In the genomic region with DNA sequence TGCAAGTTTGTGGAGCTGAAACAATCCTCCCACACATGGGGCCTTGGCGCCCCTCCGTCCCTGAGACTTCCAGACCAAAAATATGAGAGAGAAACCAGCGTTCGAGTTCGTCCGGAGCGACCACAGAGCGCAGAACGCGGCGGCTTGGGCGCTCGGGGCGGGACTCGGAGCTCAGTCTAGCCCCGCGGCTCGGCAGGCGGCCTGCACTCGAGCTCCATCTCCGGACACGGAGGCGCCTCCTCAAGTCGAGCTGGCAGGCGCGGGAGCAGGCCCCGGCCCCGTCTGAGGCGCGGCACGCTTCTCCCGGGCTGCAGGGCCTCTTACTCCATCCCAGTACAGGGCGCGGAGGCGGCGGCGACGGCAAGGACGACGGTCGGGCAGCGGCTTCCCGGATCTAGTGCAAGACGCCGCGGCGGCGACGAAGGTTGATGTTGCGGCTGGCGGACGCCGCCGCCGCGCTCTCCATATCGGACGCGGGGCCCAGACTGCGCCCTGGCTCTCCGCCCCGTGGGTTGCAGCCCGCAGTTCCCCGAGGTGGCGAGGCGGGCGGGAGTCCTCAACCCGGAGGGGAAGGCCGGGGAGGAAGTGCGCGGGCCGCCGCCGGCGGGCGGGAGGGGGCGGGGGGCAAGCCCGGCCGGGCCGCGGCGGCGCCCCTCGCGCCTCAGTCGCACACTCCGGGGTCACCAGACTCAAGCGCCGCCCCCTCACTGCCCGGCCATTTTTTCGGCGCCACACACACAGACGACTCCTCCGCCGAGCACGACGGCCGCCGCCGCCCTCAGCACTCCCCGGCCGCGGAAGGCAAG, we compare ENCODE assay signal across 8 cellular contexts. TPM values are rescaled to one million over a fixed set of nuclear protein-coding genes. Genes with fewer than 3 reads are reported as not detected.
DNase-seq lines count a peak whose midpoint lies in the region; ATAC-seq and TF ChIP-seq lines count a peak whose summit lies in the region.

No MANE protein-coding gene starts in this region.

- peaks cover 28% of the 10 kb centered on the region for H3K4me1 ChIP-seq in HUES48 (ENCODE audit: control insufficient read depth, insufficient read depth, low read length)
- peaks cover 2% of the 10 kb centered on the region for H3K4me1 ChIP-seq in urinary bladder (ENCODE audit: insufficient read depth)

- TF ChIP-seq CTCF in RWPE1 (conservative IDR thresholded peaks at IDR 0.05; ENCODE audit: low read depth) = no peak

- peak; percentile 84 for DNase-seq in Daoy (ENCODE audit: low read depth)
- peak; percentile 51 for DNase-seq in RWPE1 (ENCODE audit: low spot score)
- peak; percentile 85 for DNase-seq in left cardiac atrium
- DNase-seq in posterior vena cava (ENCODE audit: low spot score) = peak; percentile 95

- ATAC-seq in GM21367 (IDR thresholded peaks at IDR 0.05; ENCODE audit: unreplicated experiment) = peak; percentile 32
- peak; percentile 62 to 73 for ATAC-seq in left cardiac atrium

- WGBS in adipose tissue, 3 donors = 0 to 1% (median 0%) methylated on average over 84 to 103 of the region's 103 CpGs
- under 1% methylated on average over 103 of the region's 103 CpGs for WGBS in urinary bladder

- peak overlapping the region; percentile 97 for H3K27ac ChIP-seq in HUES48 (ENCODE audit: low read depth, low read length)
- peak overlapping the region; percentile 100 for H3K27ac ChIP-seq in RWPE1
- peak overlapping the region; percentile 95 for H3K27ac ChIP-seq in adipose tissue (ENCODE audit: low read depth, low read length)
- peak overlapping the region; percentile 99 for H3K27ac ChIP-seq in urinary bladder (ENCODE audit: low read depth)

- H3K27me3 ChIP-seq in HUES48 (ENCODE audit: control insufficient read depth, insufficient read depth, low read length) = no peaks in the 10 kb centered on the region

- POLR2A ChIA-PET in RWPE1 (lab: Yijun Ruan, JAX; ENCODE audit: low non-redundant PET) = interaction anchor here (0.6 to 1.5 kb wide), 3 partner anchors 56 to 1667 kb away, joined by 5 to 7 read pairs (median 6); partner anchors contain the start of gene STAG1

- intact Hi-C loops in left cardiac atrium (cut with DNase I) (loop anchor here in 1 of 2 donors (1.0 to 10.0 kb wide), 3 partner anchors 51 to 113 kb away; partner anchors contain the start of gene PCCB), posterior vena cava (cut with DNase I) (loop anchor here (5.0 to 10.0 kb wide), 2 partner anchors 49 to 557 kb away; partner anchors contain the start of gene STAG1 (in 1 of the 2))

- H3K4me3 ChIP-seq in HUES48 (ENCODE audit: low read depth, low read length) (peak overlapping the region; percentile 81), urinary bladder (ENCODE audit: low read depth, low read length) (peak overlapping the region; percentile 65)

- CTCF ChIA-PET in RWPE1 (lab: Yijun Ruan, JAX) = interaction anchor here (0.5 to 0.6 kb wide), 2 partner anchors 28 to 163 kb away, joined by 3 to 5 read pairs; no protein-coding TSS in a partner anchor

- H3K36me3 ChIP-seq in HUES48 (ENCODE audit: control insufficient read depth, insufficient read depth, low read length) = no peaks in the 10 kb centered on the region
- H3K36me3 ChIP-seq in urinary bladder (ENCODE audit: insufficient read depth) = no peaks in the 10 kb centered on the region

- peak overlapping the region; percentile 94 for H3K9ac ChIP-seq in HUES48 (ENCODE audit: low read depth, low read length)

- no peaks in the 10 kb centered on the region; the same call in 1 of the 2 replicates for H3K9me3 ChIP-seq in HUES48 (ENCODE audit: control insufficient read depth, insufficient read depth, low read length)

RNA-seq across cellular contexts. Expression of gene MSL2, which starts 0.7 kb away (rescaled TPM):
- 5.1 and 24.9 TPM in 2 replicates for total RNA-seq in Daoy (2014; rRNA removed; shearing (Covaris generic))
- polyA plus RNA-seq in adipose tissue (1 to 10 TPM; 4.2 to 7.2 (median 6.5) TPM), urinary bladder (11.2 TPM)
- total RNA-seq in left cardiac atrium (10 to 100 TPM; 19.0 to 21.6 TPM), posterior vena cava (10 to 100 TPM; 22.8 to 23.0 TPM), urinary bladder (38.1 TPM)

RNA-seq across cellular contexts. Expression of gene PCCB, which starts 54.7 kb away (rescaled TPM):
- 65.7 and 85.3 TPM in 2 replicates for total RNA-seq in Daoy (2014; rRNA removed; shearing (Covaris generic))
- polyA plus RNA-seq in adipose tissue = 10 to 100 TPM; 13.2 to 41.2 (median 26.8) TPM
- total RNA-seq in left cardiac atrium = 10 to 100 TPM; 67.7 to 70.8 TPM
- total RNA-seq in posterior vena cava = 10 to 100 TPM; 22.3 to 23.7 TPM
- 29.7 TPM for total RNA-seq in urinary bladder
- polyA plus RNA-seq in urinary bladder = 31.2 TPM

Comparison
In these comparisons a context has a peak if more than half of its experiments do, and no peak if none do; other contexts are left out.
1. Peak in every context shown above with its lines: DNase-seq, ATAC-seq, H3K4me3 ChIP-seq and H3K27ac ChIP-seq.